ENCODE assay signal across 17 cellular contexts in the genomic region with DNA sequence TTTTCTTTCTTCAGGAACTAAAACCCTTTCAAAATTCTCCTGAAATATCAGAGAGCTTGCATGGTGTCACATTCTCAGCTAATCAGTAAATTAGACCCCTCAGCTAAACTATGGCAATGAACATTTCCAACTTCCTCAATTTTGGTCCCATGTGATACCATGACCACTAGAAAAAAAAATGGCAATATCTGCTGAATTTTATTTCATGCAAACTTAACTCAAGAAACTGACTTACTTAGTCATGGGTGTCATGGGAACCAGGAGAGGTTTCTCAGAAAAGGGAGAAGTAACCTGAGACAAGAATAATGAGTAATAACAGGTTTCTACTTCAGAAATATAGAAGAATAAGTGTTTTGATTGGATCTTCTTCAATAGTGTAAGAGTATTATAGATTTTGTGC.
"Had no signal": no experiment of that assay in that cellular context is flagged by ENCODE, and none has a peak within 500 bp of the region (broad histone marks: within the 10 kb centered on the region; RNA-seq: fewer than 3 reads in every experiment).

No MANE protein-coding gene starts in this region.

- H3K27me3 Mint-ChIP-seq: brain; natural killer cell treated with Interleukin-12 subunit alpha and Interleukin-12 subunit beta and Interleukin-15 and Interleukin-18, amount 100 ng/mL, for 72 hours had no signal

- H3K27ac Mint-ChIP-seq: activated CD4-positive, alpha-beta memory T cell treated with anti-CD3 and anti-CD28 coated beads, Interleukin-2, amount 10 ng/mL, durations not matched to agents 7 days and 5 days; activated naive CD4-positive, alpha-beta T cell treated with anti-CD3 and anti-CD28 coated beads, Interleukin-2, amount 50 U/mL, for 72 hours; brain; natural killer cell treated with Interleukin-12 subunit alpha and Interleukin-12 subunit beta and Interleukin-15 and Interleukin-18, amount 100 ng/mL, for 72 hours had no signal

- ATAC-seq: activated naive CD4-positive, alpha-beta T cell treated with anti-CD3 and anti-CD28 coated beads, Interleukin-2, amount 50 U/mL, for 72 hours; left ventricle myocardium superior; natural killer cell treated with Interleukin-12 subunit alpha and Interleukin-12 subunit beta and Interleukin-15 and Interleukin-18, amount 100 ng/mL, for 72 hours had no signal

- H3K4me1 Mint-ChIP-seq: activated CD4-positive, alpha-beta memory T cell treated with anti-CD3 and anti-CD28 coated beads, Interleukin-2, amount 10 ng/mL, durations not matched to agents 7 days and 5 days; brain had no signal

- H3K36me3 Mint-ChIP-seq: brain had no signal

- DNase-seq: activated CD4-positive, alpha-beta memory T cell treated with anti-CD3 and anti-CD28 coated beads, Interleukin-2, amount 10 ng/mL, durations not matched to agents 7 days and 5 days; activated CD4-positive, alpha-beta T cell treated with anti-CD3 and anti-CD28 coated beads for 4 hours; activated gamma-delta T cell; activated T-cell treated with anti-CD3 and anti-CD28 coated beads, Interleukin-2, amount 50 U/mL, for 48 hours; amniotic stem cell; effector CD8-positive, alpha-beta T cell; foreskin fibroblast; hypothalamus; kidney glomerular epithelial cell; left ventricle myocardium superior; posterior cingulate gyrus; stimulated activated CD4-positive, alpha-beta T cell treated with anti-CD3 and anti-CD28 coated beads, Interleukin-2, amount 100 ng/mL, for 48 hours; stimulated activated naive CD4-positive, alpha-beta T cell; tibial artery had no signal

- H3K4me3 Mint-ChIP-seq: activated CD4-positive, alpha-beta memory T cell treated with anti-CD3 and anti-CD28 coated beads, Interleukin-2, amount 10 ng/mL, durations not matched to agents 7 days and 5 days; brain; natural killer cell treated with Interleukin-12 subunit alpha and Interleukin-12 subunit beta and Interleukin-15 and Interleukin-18, amount 100 ng/mL, for 72 hours had no signal
